ENCODE assay signal across 1 cellular context in genomic region chr6:113694278-113695077, GRCh38.
TF ChIP-seq lines count a peak whose summit lies in the region.

No MANE protein-coding gene starts in this region.

TF ChIP-seq in A549, 52 proteins besides CTCF, POLR2A, EP300 and RAD21 (continued from another document):
- TF ChIP-seq, protein P1, sequence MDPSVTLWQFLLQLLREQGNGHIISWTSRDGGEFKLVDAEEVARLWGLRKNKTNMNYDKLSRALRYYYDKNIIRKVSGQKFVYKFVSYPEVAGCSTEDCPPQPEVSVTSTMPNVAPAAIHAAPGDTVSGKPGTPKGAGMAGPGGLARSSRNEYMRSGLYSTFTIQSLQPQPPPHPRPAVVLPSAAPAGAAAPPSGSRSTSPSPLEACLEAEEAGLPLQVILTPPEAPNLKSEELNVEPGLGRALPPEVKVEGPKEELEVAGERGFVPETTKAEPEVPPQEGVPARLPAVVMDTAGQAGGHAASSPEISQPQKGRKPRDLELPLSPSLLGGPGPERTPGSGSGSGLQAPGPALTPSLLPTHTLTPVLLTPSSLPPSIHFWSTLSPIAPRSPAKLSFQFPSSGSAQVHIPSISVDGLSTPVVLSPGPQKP (IDR thresholded peaks at IDR 0.05; ENCODE audit: low read depth, low read length) = no peak
- TF ChIP-seq, protein P2, sequence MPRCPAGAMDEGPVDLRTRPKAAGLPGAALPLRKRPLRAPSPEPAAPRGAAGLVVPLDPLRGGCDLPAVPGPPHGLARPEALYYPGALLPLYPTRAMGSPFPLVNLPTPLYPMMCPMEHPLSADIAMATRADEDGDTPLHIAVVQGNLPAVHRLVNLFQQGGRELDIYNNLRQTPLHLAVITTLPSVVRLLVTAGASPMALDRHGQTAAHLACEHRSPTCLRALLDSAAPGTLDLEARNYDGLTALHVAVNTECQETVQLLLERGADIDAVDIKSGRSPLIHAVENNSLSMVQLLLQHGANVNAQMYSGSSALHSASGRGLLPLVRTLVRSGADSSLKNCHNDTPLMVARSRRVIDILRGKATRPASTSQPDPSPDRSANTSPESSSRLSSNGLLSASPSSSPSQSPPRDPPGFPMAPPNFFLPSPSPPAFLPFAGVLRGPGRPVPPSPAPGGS (IDR thresholded peaks at IDR 0.05) = 0 out of 3 replicates have a peak, but pooled peaks have one; percentile 36
- TF ChIP-seq ZFP36 (IDR thresholded peaks at IDR 0.05; ENCODE audit: borderline replicate concordance, partially characterized antibody) (no peak), HES2 (IDR thresholded peaks at IDR 0.05) (no peak), CHD4 (IDR thresholded peaks at IDR 0.05; ENCODE audit: borderline replicate concordance) (no peak), TP53 (CRISPR knock-in tag; IDR thresholded peaks at IDR 0.05) (no peak), PHF8 (IDR thresholded peaks at IDR 0.05; ENCODE audit: borderline replicate concordance, low read depth) (no peak), ZNF302 (CRISPR knock-in tag; IDR thresholded peaks at IDR 0.05) (no peak), HOXA7 (CRISPR knock-in tag; IDR thresholded peaks at IDR 0.05) (no peak), EHF (CRISPR knock-in tag; IDR thresholded peaks at IDR 0.05) (no peak), JUNB (IDR thresholded peaks at IDR 0.05) (peak; percentile 83), SREBF2 (IDR thresholded peaks at IDR 0.05) (no peak), EHMT2 (IDR thresholded peaks at IDR 0.05; ENCODE audit: low read depth) (no peak), RCOR1 (IDR thresholded peaks at IDR 0.05; ENCODE audit: low read depth, low read length) (no peak), ESRRA (IDR thresholded peaks at IDR 0.05; ENCODE audit: borderline replicate concordance, low read length) (no peak), FOSL2 (IDR thresholded peaks at IDR 0.05) (peak; percentile 73), FOSL2 (CRISPR knock-in tag; IDR thresholded peaks at IDR 0.05) (peak; percentile 59), PBX3 (IDR thresholded peaks at IDR 0.05) (no peak), ZSCAN20 (CRISPR knock-in tag; IDR thresholded peaks at IDR 0.05) (no peak), RARB (CRISPR knock-in tag; IDR thresholded peaks at IDR 0.05) (no peak), KDM5A (IDR thresholded peaks at IDR 0.05) (no peak), BHLHE40 (IDR thresholded peaks at IDR 0.05; ENCODE audit: low read depth, low read length) (0 out of 2 replicates have a peak, but pooled peaks have one; percentile 12), NR3C1 (IDR thresholded peaks at IDR 0.05) (no peak), HEYL (CRISPR knock-in tag; IDR thresholded peaks at IDR 0.05) (no peak), NFE2L2 (conservative IDR thresholded peaks at IDR 0.05; ENCODE audit: low read length) (no peak), MAX (IDR thresholded peaks at IDR 0.05) (no peak), GATA3 (IDR thresholded peaks at IDR 0.05; ENCODE audit: borderline replicate concordance) (peak; percentile 72; the same call in 1 of the 2 replicates), KDM1A (IDR thresholded peaks at IDR 0.05; ENCODE audit: low read depth) (no peak), CEBPB (IDR thresholded peaks at IDR 0.05) (0 out of 4 replicates have a peak, but pooled peaks of 1 of the 2 experiments have one; percentile 27), CBX8 (IDR thresholded peaks at IDR 0.05) (no peak), TFCP2L1 (CRISPR knock-in tag; IDR thresholded peaks at IDR 0.05) (no peak)
- TF ChIP-seq, protein P3, sequence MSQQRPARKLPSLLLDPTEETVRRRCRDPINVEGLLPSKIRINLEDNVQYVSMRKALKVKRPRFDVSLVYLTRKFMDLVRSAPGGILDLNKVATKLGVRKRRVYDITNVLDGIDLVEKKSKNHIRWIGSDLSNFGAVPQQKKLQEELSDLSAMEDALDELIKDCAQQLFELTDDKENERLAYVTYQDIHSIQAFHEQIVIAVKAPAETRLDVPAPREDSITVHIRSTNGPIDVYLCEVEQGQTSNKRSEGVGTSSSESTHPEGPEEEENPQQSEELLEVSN (IDR thresholded peaks at IDR 0.05; ENCODE audit: borderline replicate concordance, low read depth) = no peak
